Comparison of ENCODE assay signal across 8 cellular contexts in the genomic region with DNA sequence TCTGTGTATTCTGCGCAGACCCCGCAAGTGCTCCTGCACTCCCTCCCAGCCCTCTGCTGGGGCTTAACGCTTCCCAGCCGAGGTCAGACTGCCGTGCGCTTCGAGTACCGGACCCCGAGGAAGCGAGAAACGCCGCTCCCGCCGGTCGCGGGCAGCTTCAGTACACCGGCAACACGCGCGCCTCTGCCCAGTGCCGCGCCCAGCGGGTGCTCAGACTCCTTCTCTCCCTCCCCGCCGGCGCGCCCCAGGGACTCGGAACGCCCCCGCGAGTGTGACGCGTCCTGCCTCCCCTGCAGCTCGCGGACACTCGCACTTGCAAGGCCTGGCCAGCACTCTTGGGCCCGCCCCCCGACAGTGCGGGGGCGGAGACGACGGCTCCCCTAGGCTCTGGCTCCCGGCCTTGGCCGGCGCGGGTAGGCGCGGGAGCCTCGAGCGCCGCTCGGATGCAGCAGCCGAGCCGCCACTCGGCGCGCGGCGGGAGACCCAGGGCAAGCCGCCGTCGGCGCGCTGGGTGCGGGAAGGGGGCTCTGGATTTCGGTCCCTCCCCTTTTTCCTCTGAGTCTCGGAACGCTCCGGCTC. TPM values are rescaled to one million over a fixed set of nuclear protein-coding genes. Genes with fewer than 3 reads are reported as not detected.
DNase-seq lines count a peak whose midpoint lies in the region; ATAC-seq, FAIRE-seq and TF ChIP-seq lines count a peak whose summit lies in the region.

A gene with protein sequence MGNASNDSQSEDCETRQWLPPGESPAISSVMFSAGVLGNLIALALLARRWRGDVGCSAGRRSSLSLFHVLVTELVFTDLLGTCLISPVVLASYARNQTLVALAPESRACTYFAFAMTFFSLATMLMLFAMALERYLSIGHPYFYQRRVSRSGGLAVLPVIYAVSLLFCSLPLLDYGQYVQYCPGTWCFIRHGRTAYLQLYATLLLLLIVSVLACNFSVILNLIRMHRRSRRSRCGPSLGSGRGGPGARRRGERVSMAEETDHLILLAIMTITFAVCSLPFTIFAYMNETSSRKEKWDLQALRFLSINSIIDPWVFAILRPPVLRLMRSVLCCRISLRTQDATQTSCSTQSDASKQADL (plus strand): TSS at position 410 of the 579 bp plus-strand sequence. CDS start 237 bp downstream, outside the sequence.

- H3K4me1 ChIP-seq in A549 = no peaks in the 10 kb centered on the region
- H3K4me1 ChIP-seq in vagina = peaks cover 35% of the 10 kb centered on the region

- FAIRE-seq in A549 (lab: Jason Lieb, UNC) = no peak

- no peak for TF ChIP-seq EP300 in A549 (IDR thresholded peaks at IDR 0.05)

- peak within 1 kb of the TSS; percentile 97 for H3K4me3 Mint-ChIP-seq in activated naive CD8-positive, alpha-beta T cell treated with anti-CD3 and anti-CD28 coated beads, Interleukin-2, amount 50 U/mL, for 24 hours

- intact Hi-C loops in left ventricle myocardium superior (cut with micrococcal nuclease) = no loop called here
- intact Hi-C loops in vagina (cut with DNase I) = no loop called here

- POLR2A ChIA-PET in A549 (lab: Yijun Ruan, JAX) = no interaction called here

- CTCF ChIA-PET in A549 (lab: Yijun Ruan, JAX) = interaction anchor here (0.8 to 1.8 kb wide), 2 partner anchors 10 to 14 kb away, joined by 4 read pairs; no protein-coding TSS in a partner anchor

- peak within 1 kb of the TSS; percentile 96 for H3K4me2 ChIP-seq in A549

- peaks cover 85% of the 10 kb centered on the region for H3K4me1 Mint-ChIP-seq in activated naive CD8-positive, alpha-beta T cell treated with anti-CD3 and anti-CD28 coated beads, Interleukin-2, amount 50 U/mL, for 24 hours

- ATAC-seq in A549 (peak; percentile 85 to 92), GM18907 (IDR thresholded peaks at IDR 0.05; ENCODE audit: unreplicated experiment) (peak; percentile 46), left ventricle myocardium superior (peak; percentile 93)
- ATAC-seq in activated naive CD8-positive, alpha-beta T cell treated with anti-CD3 and anti-CD28 coated beads, Interleukin-2, amount 50 U/mL, for 24 hours = peak; percentile 78

- H3K36me3 ChIP-seq in vagina = no peaks in the 10 kb centered on the region

- DNase-seq in A549 (ENCODE audit: low read depth in 1 of 2, low spot score in 1 of 2) (peak; percentile 40 to 63), HK-2 (ENCODE audit: unreplicated experiment) (peak; percentile 90), T follicular helper cell (ENCODE audit: low read depth) (peak; percentile 49), left ventricle myocardium superior (peak; percentile 91), retina (peak; percentile 85), vagina (ENCODE audit: extremely low spot score in 2 of 2) (no peak)
- DNase-seq in activated naive CD8-positive, alpha-beta T cell treated with anti-CD3 and anti-CD28 coated beads, Interleukin-2, amount 50 U/mL, for 24 hours = peak; percentile 88

- peak within 1 kb of the TSS; percentile 92 for H3K27ac Mint-ChIP-seq in activated naive CD8-positive, alpha-beta T cell treated with anti-CD3 and anti-CD28 coated beads, Interleukin-2, amount 50 U/mL, for 24 hours

- no peak for TF ChIP-seq RAD21 in A549 (conservative IDR thresholded peaks at IDR 0.05 in 1 of 2, IDR thresholded peaks at IDR 0.05 in 1 of 2)

- H3K4me3 ChIP-seq in A549 (peak within 1 kb of the TSS; percentile 64), vagina (peak within 1 kb of the TSS; percentile 53 to 74)

- peaks cover 19% of the 10 kb centered on the region for H3K36me3 Mint-ChIP-seq in activated naive CD8-positive, alpha-beta T cell treated with anti-CD3 and anti-CD28 coated beads, Interleukin-2, amount 50 U/mL, for 24 hours (ENCODE audit: low read depth)

- no peaks in the 10 kb centered on the region for H3K9me3 Mint-ChIP-seq in activated naive CD8-positive, alpha-beta T cell treated with anti-CD3 and anti-CD28 coated beads, Interleukin-2, amount 50 U/mL, for 24 hours

- TF ChIP-seq CTCF in A549 (IDR thresholded peaks at IDR 0.05) = no peak
- TF ChIP-seq CTCF in vagina (IDR thresholded peaks at IDR 0.05) = no peak

- 10% methylated on average over 22 of the region's 69 CpGs for WGBS in A549 (ENCODE audit: missing lambda C conversion rate)

- H3K27ac ChIP-seq in A549 (peak within 1 kb of the TSS; percentile 56 to 77; a peak in 5 of 6 replicates), vagina (peak within 1 kb of the TSS; percentile 75)

- H3K27me3 Mint-ChIP-seq in activated naive CD8-positive, alpha-beta T cell treated with anti-CD3 and anti-CD28 coated beads, Interleukin-2, amount 50 U/mL, for 24 hours = peaks cover 16% of the 10 kb centered on the region

- no peaks in the 10 kb centered on the region for H3K27me3 ChIP-seq in vagina

- TF ChIP-seq POLR2A in A549 (IDR thresholded peaks at IDR 0.05; ENCODE audit: low read length) = no peak
- peak in 1 of 2 donors; percentile 12 for TF ChIP-seq POLR2A in vagina (IDR thresholded peaks at IDR 0.05)

- H3K9me3 ChIP-seq in A549 = no peaks in the 10 kb centered on the region
- no peaks in the 10 kb centered on the region for H3K9me3 ChIP-seq in vagina

TF ChIP-seq in A549, 52 proteins besides CTCF, POLR2A, EP300 and RAD21:
- TF ChIP-seq, protein P1, sequence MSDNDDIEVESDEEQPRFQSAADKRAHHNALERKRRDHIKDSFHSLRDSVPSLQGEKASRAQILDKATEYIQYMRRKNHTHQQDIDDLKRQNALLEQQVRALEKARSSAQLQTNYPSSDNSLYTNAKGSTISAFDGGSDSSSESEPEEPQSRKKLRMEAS (IDR thresholded peaks at IDR 0.05) = peak; percentile 56; the same call in 1 of the 2 replicates
- TF ChIP-seq RARB (CRISPR knock-in tag; IDR thresholded peaks at IDR 0.05) = no peak
- TF ChIP-seq, protein P2, sequence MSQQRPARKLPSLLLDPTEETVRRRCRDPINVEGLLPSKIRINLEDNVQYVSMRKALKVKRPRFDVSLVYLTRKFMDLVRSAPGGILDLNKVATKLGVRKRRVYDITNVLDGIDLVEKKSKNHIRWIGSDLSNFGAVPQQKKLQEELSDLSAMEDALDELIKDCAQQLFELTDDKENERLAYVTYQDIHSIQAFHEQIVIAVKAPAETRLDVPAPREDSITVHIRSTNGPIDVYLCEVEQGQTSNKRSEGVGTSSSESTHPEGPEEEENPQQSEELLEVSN (IDR thresholded peaks at IDR 0.05; ENCODE audit: borderline replicate concordance, low read depth) = peak; percentile 35; the same call in 1 of the 2 replicates

RNA-seq across cellular contexts. Expression of the gene that starts here (rescaled TPM):
- polyA plus RNA-seq in A549 (2011; rRNA removed) (0.74 and 0.79 TPM in 2 replicates), A549 (2017; fragmentation: RNase III; extraction: RNeasy Plus Mini Kit Qiagen cat#74134 plus additional on column Dnase treatment) (0.51 to 1.2 TPM (median 0.55 TPM) in 3 replicates)
- 0.15 and 0.29 TPM in 2 replicates for polyA plus RNA-seq in A549 (2012; cell fraction: cytosol; rRNA removed)
- polyA plus RNA-seq in A549 (2012; cell fraction: nucleus; rRNA removed) = 0.05 and 0.13 TPM in 2 replicates
- polyA minus RNA-seq in A549 (2011; rRNA and poly(A)+ RNA removed) = 0.19 and 0.21 TPM in 2 replicates
- total RNA-seq in left ventricle myocardium superior (0.47 TPM), vagina (10.3 TPM)

Comparison
In these comparisons a context has a peak if more than half of its experiments do, and no peak if none do; other contexts are left out.
1. Peak in DNase-seq and ATAC-seq in left ventricle myocardium superior; RNA of the gene not detected or under 1 TPM.
2. DNase-seq: peak in A549 (2 of 2), HK-2 (single experiment), T follicular helper cell (single experiment), activated naive CD8-positive, alpha-beta T cell treated with anti-CD3 and anti-CD28 coated beads, Interleukin-2, amount 50 U/mL, for 24 hours (single experiment) and retina (single experiment); none in vagina (0 of 2).
3. Peak in every context shown above with its lines, with median percentiles within 50 percentile points of each other: ATAC-seq.